Comparison of ENCODE assay signal across 7 cellular contexts in genomic region chr7:26124775-26125174, GRCh38. TPM values are rescaled to one million over a fixed set of nuclear protein-coding genes. Genes with fewer than 3 reads are reported as not detected.
A peak's percentile ranks its signal among the peaks of the same experiment; 100 is the strongest.
DNase-seq lines count a peak whose midpoint lies in the region; ATAC-seq, FAIRE-seq and TF ChIP-seq lines count a peak whose summit lies in the region.
"Not testable (repeated sequence)": the region's sequence is repeated elsewhere in the genome, so short reads cannot be mapped to it uniquely, and the experiment has no call there.

No MANE protein-coding gene starts in this region.

- CTCF ChIA-PET in A549 (lab: Yijun Ruan, JAX) = interaction anchor here (1.5 kb wide), 1 partner anchor 34 kb away, joined by 4 read pairs; no protein-coding TSS in a partner anchor
- CTCF ChIA-PET in GM12878 (lab: Yijun Ruan, JAX); mammary epithelial cell (lab: Charles Lee; ENCODE audit: low non-redundant PET); HepG2 (lab: Yijun Ruan, JAX; ENCODE audit: low intra/inter-chr PET ratio, low total read pairs): not testable (repeated sequence)

- not testable (repeated sequence) for FAIRE-seq in A549 (lab: Jason Lieb, UNC); GM12878 (lab: Jason Lieb, UNC); HepG2 (lab: Jason Lieb, UNC)
- peak; percentile 31 for FAIRE-seq in endometrium (lab: Jason Lieb, UNC)

- H3K27ac Mint-ChIP-seq in H9 = not testable (repeated sequence)

- H4K91ac ChIP-seq in H9 (ENCODE audit: insufficient read length, low read depth, low read length) = not testable (repeated sequence)

- not testable (repeated sequence) for H3K4me1 ChIP-seq in A549; H9 (ENCODE audit: insufficient read depth, low read length); GM12878 (ENCODE audit: control insufficient read depth, insufficient read depth, low read length); mammary epithelial cell (ENCODE audit: insufficient read depth, low read length); foreskin keratinocyte; HepG2 (ENCODE audit: insufficient read depth, low read length)

- H2AK5ac ChIP-seq in H9 (ENCODE audit: insufficient read length, low read length) = not testable (repeated sequence)

- not testable (repeated sequence) for H2BK20ac ChIP-seq in H9 (ENCODE audit: low read depth, low read length, poor library complexity, severe bottlenecking)

- H3K4ac ChIP-seq in H9 (ENCODE audit: low read depth, low read length) = not testable (repeated sequence)

- not testable (repeated sequence) for H2BK5ac ChIP-seq in H9 (ENCODE audit: insufficient read length, low read length)

- H4K20me1 ChIP-seq in H9 (ENCODE audit: control insufficient read depth, insufficient read depth, insufficient read length); GM12878 (ENCODE audit: control insufficient read depth, insufficient read depth); mammary epithelial cell (ENCODE audit: insufficient read depth, low read length); HepG2 (ENCODE audit: insufficient read depth, low read length): not testable (repeated sequence)

- H2BK120ac ChIP-seq in H9 (ENCODE audit: low read depth, low read length, poor library complexity, severe bottlenecking) = not testable (repeated sequence)

- TF ChIP-seq EP300 in A549 (IDR thresholded peaks at IDR 0.05); GM12878 (IDR thresholded peaks at IDR 0.05; ENCODE audit: borderline replicate concordance in 1 of 2, control insufficient read depth in 1 of 2, low read depth in 2 of 2, low read length in 2 of 2); HepG2 (IDR thresholded peaks at IDR 0.05; ENCODE audit: low read depth in 2 of 2, low read length in 2 of 2); HepG2 (CRISPR knock-in tag; IDR thresholded peaks at IDR 0.05; ENCODE audit: borderline replicate concordance): not testable (repeated sequence)

- 38% methylated on average over 4 of the region's 4 CpGs for WGBS in A549 (ENCODE audit: missing lambda C conversion rate)
- no CpG with 5 or more reads among the region's 4 CpGs for WGBS in H9 (ENCODE audit: extremely low coverage, insufficient read length, low lambda C conversion rate)
- 74% methylated on average over 3 of the region's 4 CpGs for WGBS in GM12878 (ENCODE audit: insufficient coverage, insufficient replicate concordance, low lambda C conversion rate, missing lambda C conversion rate)
- WGBS in mammary epithelial cell (ENCODE audit: low coverage, missing lambda C conversion rate) = 52% methylated on average over 4 of the region's 4 CpGs
- 30% methylated on average over 4 of the region's 4 CpGs for WGBS in HepG2 (ENCODE audit: low lambda C conversion rate)

- H3K27me3 Mint-ChIP-seq in H9 (ENCODE audit: low read depth) = not testable (repeated sequence)

- H3K4me3 Mint-ChIP-seq in H9 = not testable (repeated sequence)

- SMC1A ChIA-PET in GM12878 (lab: Charles Lee; ENCODE audit: uncharacterized antibody, unreplicated experiment) = interaction anchor here (0.6 kb wide), 1 partner anchor 134 kb away, joined by 3 read pairs; no protein-coding TSS in a partner anchor

- H3K23ac ChIP-seq in H9 (ENCODE audit: insufficient read length, low read depth, low read length) = not testable (repeated sequence)

- not testable (repeated sequence) for H3K36me3 ChIP-seq in GM12878 (ENCODE audit: control insufficient read depth in 2 of 2, insufficient read depth in 2 of 2, low read length in 1 of 2); mammary epithelial cell (ENCODE audit: insufficient read depth, low read length); HepG2 (replicated peaks in 1 of 2; ENCODE audit: control insufficient read depth in 1 of 2, insufficient read depth in 2 of 2, low read length in 2 of 2)

- not testable (repeated sequence) for H3K56ac ChIP-seq in H9 (ENCODE audit: insufficient read length, low read depth, low read length)

- not testable (repeated sequence) for BruUV-seq in GM12878 (replicated peaks; lab: Mats Ljungman, UMichigan); mammary epithelial cell (replicated peaks; lab: Mats Ljungman, UMichigan); HepG2 (replicated peaks; lab: Mats Ljungman, UMichigan)

- not testable (repeated sequence) for H3K27ac ChIP-seq in A549; H9 (ENCODE audit: insufficient read length, low read depth, low read length); GM12878 (ENCODE audit: control insufficient read depth, insufficient read depth); mammary epithelial cell (ENCODE audit: insufficient read depth, low read depth, low read length); foreskin keratinocyte; HepG2 (ENCODE audit: extremely low read length, insufficient read depth, low read length)

- not testable (repeated sequence) for DNase-seq in A549 (ENCODE audit: low read depth in 1 of 2, low spot score in 1 of 2); GM12878 (ENCODE audit: low read depth, low spot score); HepG2 (ENCODE audit: low spot score)
- DNase-seq in H9 (peak; percentile 2), mammary epithelial cell (peak; percentile 58), foreskin keratinocyte (peak; percentile 21 to 65)

- H4K8ac ChIP-seq in H9 (replicated peaks; ENCODE audit: insufficient read length, low read depth, low read length) = not testable (repeated sequence)

- not testable (repeated sequence) for H3K23me2 ChIP-seq in H9 (ENCODE audit: insufficient read length, low read depth, low read length, poor library complexity, severe bottlenecking)

- POLR2A ChIA-PET in A549 (lab: Yijun Ruan, JAX); GM12878 (lab: Charles Lee); HepG2 (lab: Yijun Ruan, JAX): not testable (repeated sequence)

- H3K14ac ChIP-seq in H9 (ENCODE audit: insufficient read depth, low read length) = not testable (repeated sequence)

- not testable (repeated sequence) for H3K18ac ChIP-seq in H9 (ENCODE audit: insufficient read length, low read depth, low read length)

- TF ChIP-seq CTCF in A549 (IDR thresholded peaks at IDR 0.05); H9 (conservative IDR thresholded peaks at IDR 0.05); GM12878 (IDR thresholded peaks at IDR 0.05 in 2 of 3, conservative IDR thresholded peaks at IDR 0.05 in 1 of 3; ENCODE audit: control insufficient read depth in 2 of 3, extremely low read depth in 1 of 3, insufficient read depth in 1 of 3, low read depth in 3 of 3, low read length in 3 of 3); mammary epithelial cell (conservative IDR thresholded peaks at IDR 0.05 in 1 of 2, IDR thresholded peaks at IDR 0.05 in 1 of 2; ENCODE audit: extremely low read depth in 1 of 2, insufficient read depth in 1 of 2, low read depth in 1 of 2, low read length in 2 of 2); foreskin keratinocyte (conservative IDR thresholded peaks at IDR 0.05); HepG2 (CRISPR knock-in tag; IDR thresholded peaks at IDR 0.05): not testable (repeated sequence)

- H4K5ac ChIP-seq in H9 (ENCODE audit: insufficient read length, low read depth, low read length) = not testable (repeated sequence)

- not testable (repeated sequence) for H2BK15ac ChIP-seq in H9 (ENCODE audit: low read depth, low read length)

- not testable (repeated sequence) for H3K4me3 ChIP-seq in A549; GM12878; mammary epithelial cell (replicated peaks in 1 of 3; ENCODE audit: insufficient read depth in 1 of 3, low read depth in 2 of 3, low read length in 3 of 3); HepG2 (replicated peaks in 1 of 3; ENCODE audit: insufficient read depth in 1 of 3, low read depth in 2 of 3, low read length in 3 of 3)

- H3T11ph ChIP-seq in H9 (ENCODE audit: low read length) = not testable (repeated sequence)

- not testable (repeated sequence) for H3K9me3 Mint-ChIP-seq in H9

- ATAC-seq in A549, GM12878, foreskin keratinocyte, HepG2: not testable (repeated sequence)

- RAD21 ChIA-PET in GM12878 (lab: Charles Lee; ENCODE audit: unreplicated experiment) = not testable (repeated sequence)

- in situ Hi-C loops in GM12878 (cut with MboI); mammary epithelial cell (cut with MboI; ENCODE audit: low sequenced_read_pairs in 2 of 2); HepG2 (cut with HindIII; ENCODE audit: extremely low pct_ligation_motif_present, low pct_unique_long_range_greater_than_20kb): not testable (repeated sequence)

- TF ChIP-seq RAD21 in A549 (conservative IDR thresholded peaks at IDR 0.05 in 1 of 2, IDR thresholded peaks at IDR 0.05 in 1 of 2); GM12878 (IDR thresholded peaks at IDR 0.05; ENCODE audit: insufficient read depth, low read depth, low read length); HepG2 (CRISPR knock-in tag; IDR thresholded peaks at IDR 0.05): not testable (repeated sequence)

- not testable (repeated sequence) for H2AFZ ChIP-seq in H9 (ENCODE audit: low read length); GM12878 (ENCODE audit: control insufficient read depth, low read depth, low read length); mammary epithelial cell (ENCODE audit: low read depth, low read length); HepG2 (ENCODE audit: low read length)

- intact Hi-C loops in GM12878 (cut with micrococcal nuclease; ENCODE audit: unreplicated experiment); mammary epithelial cell (cut with micrococcal nuclease); HepG2 (cut with micrococcal nuclease; ENCODE audit: unreplicated experiment): not testable (repeated sequence)

- H3K79me1 ChIP-seq in H9 (ENCODE audit: insufficient read depth, low read depth, low read length, poor library complexity, severe bottlenecking) = not testable (repeated sequence)

- not testable (repeated sequence) for H2BK12ac ChIP-seq in H9 (ENCODE audit: insufficient read length, low read depth, low read length)

- TF ChIP-seq POLR2A in A549 (IDR thresholded peaks at IDR 0.05; ENCODE audit: low read length); GM12878 (IDR thresholded peaks at IDR 0.05; ENCODE audit: low read depth, low read length); HepG2 (IDR thresholded peaks at IDR 0.05; ENCODE audit: insufficient read depth in 1 of 2, low read depth in 2 of 2, low read length in 2 of 2): not testable (repeated sequence)

- H3K36me3 Mint-ChIP-seq in H9 (ENCODE audit: insufficient read depth in 1 of 3, low read depth in 3 of 3) = not testable (repeated sequence)

- not testable (repeated sequence) for H3K79me2 ChIP-seq in H9 (ENCODE audit: insufficient read depth, low read length); GM12878 (ENCODE audit: control insufficient read depth, insufficient read depth, low read length); mammary epithelial cell (ENCODE audit: insufficient read depth, low read length); HepG2 (ENCODE audit: insufficient read depth, low read length)

- not testable (repeated sequence) for H3K27me3 ChIP-seq in H9 (ENCODE audit: insufficient read depth, low read length); GM12878 (replicated peaks in 1 of 2; ENCODE audit: control insufficient read depth in 2 of 2, insufficient read depth in 2 of 2, low read length in 1 of 2); mammary epithelial cell (ENCODE audit: insufficient read depth, low read length); foreskin keratinocyte; HepG2 (ENCODE audit: control insufficient read depth in 1 of 2, insufficient read depth in 2 of 2, low read length in 2 of 2)

- H3K4me1 Mint-ChIP-seq in H9 = not testable (repeated sequence)

- not testable (repeated sequence) for H3K4me2 ChIP-seq in A549; H9 (ENCODE audit: insufficient read depth, insufficient read length, low read length); GM12878 (ENCODE audit: control insufficient read depth, insufficient read depth); mammary epithelial cell (ENCODE audit: insufficient read depth, low read depth, low read length); HepG2 (ENCODE audit: low read depth, low read length)

- not testable (repeated sequence) for H3K9me3 ChIP-seq in A549; H9 (ENCODE audit: control insufficient read depth, low read depth, low read length); GM12878 (replicated peaks; ENCODE audit: control insufficient read depth, insufficient read depth, low read length); mammary epithelial cell (replicated peaks; ENCODE audit: insufficient read depth, low read length); HepG2 (ENCODE audit: low read length)

- dilution Hi-C loops in mammary epithelial cell (cut with HindIII; ENCODE audit: low sequenced_read_pairs) = not testable (repeated sequence)

- not testable (repeated sequence) for H3K9ac ChIP-seq in H9 (ENCODE audit: extremely low read depth, insufficient read length, low read length); GM12878 (ENCODE audit: control insufficient read depth, insufficient read depth, low read length); mammary epithelial cell (ENCODE audit: insufficient read depth, low read length); HepG2 (ENCODE audit: insufficient read depth, low read depth, low read length)

RNA-seq across cellular contexts. Expression of gene NFE2L3, which starts 27.2 kb away (rescaled TPM):
- polyA plus RNA-seq in A549 (2011; rRNA removed) (9.6 and 11.4 TPM in 2 replicates), A549 (2017; fragmentation: RNase III; extraction: RNeasy Plus Mini Kit Qiagen cat#74134 plus additional on column Dnase treatment) (4.9 to 10.0 TPM (median 6.7 TPM) in 3 replicates), GM12878 (2011; rRNA removed) (34.9 and 45.3 TPM in 2 replicates), GM12878 (2014; fragmentation: Illumina TruSeq; extraction: Trizol) (21.6 and 24.9 TPM in 2 replicates), GM12878 (2014; fragmentation: Nextera tagmentation; extraction: Ambion mirVana) (1 to 10 TPM; 4.9 to 8.9 TPM), GM12878 (2014; rRNA removed) (10.2 and 11.5 TPM in 2 replicates), GM12878 (2016; fragmentation: Nextera tagmentation; extraction: Ambion mirVana) (1 to 10 TPM; 4.4 to 6.8 TPM), mammary epithelial cell (6.8 TPM), foreskin keratinocyte (15.3 and 16.5 TPM in 2 replicates), HepG2 (2011; rRNA removed) (8.9 and 11.4 TPM in 2 replicates)
- 3.8 and 4.8 TPM in 2 replicates for polyA plus RNA-seq in A549 (2012; cell fraction: cytosol; rRNA removed)
- polyA plus RNA-seq in A549 (2012; cell fraction: nucleus; rRNA removed) = 6.3 and 8.0 TPM in 2 replicates
- 3.1 and 3.4 TPM in 2 replicates for polyA minus RNA-seq in A549 (2011; rRNA and poly(A)+ RNA removed)
- total RNA-seq in H9 (2021) (46.1 and 46.9 TPM in 2 replicates), GM12878 (2014; rRNA removed) (17.2 and 17.4 TPM in 2 replicates), GM12878 (2014; rRNA removed; fragmentation: Illumina TruSeq; extraction: Trizol) (21.0 and 21.2 TPM in 2 replicates), GM12878 (2021) (14.5 and 15.7 TPM in 2 replicates), mammary epithelial cell (1 to 10 TPM; 5.4 to 8.3 TPM), foreskin keratinocyte (22.1 and 28.6 TPM in 2 replicates), HepG2 (2016; rRNA removed; fragmentation: Illumina TruSeq; extraction: Trizol) (8.8 and 19.4 TPM in 2 replicates)
- 31.0 and 35.3 TPM in 2 replicates for total RNA-seq in GM12878 (2013; cell fraction: nucleolus; rRNA removed)
- polyA plus RNA-seq in GM12878 (2011; ENCODE audit: low read depth) = 4.8 TPM
- 11.7 and 17.7 TPM in 2 replicates for polyA plus RNA-seq in GM12878 (2011; cell fraction: cytosol; rRNA removed)
- 14.0 and 14.4 TPM in 2 replicates for polyA plus RNA-seq in GM12878 (2011; cell fraction: nucleus; rRNA removed)
- 6.8 and 11.8 TPM in 2 replicates for polyA plus RNA-seq in GM12878 (2012)
- 20.6 and 35.0 TPM in 2 replicates for polyA minus RNA-seq in GM12878 (2011; rRNA and poly(A)+ RNA removed)
- polyA minus RNA-seq in GM12878 (2011; cell fraction: cytosol; rRNA and poly(A)+ RNA removed) = 11.5 and 11.9 TPM in 2 replicates
- 11.0 and 12.6 TPM in 2 replicates for polyA minus RNA-seq in GM12878 (2011; cell fraction: nucleus; rRNA and poly(A)+ RNA removed)
- polyA minus RNA-seq in mammary epithelial cell = 9.5 TPM
- 0.53 and 1.2 TPM in 2 replicates for total RNA-seq in HepG2 (2016; cell fraction: cytosol; rRNA removed; fragmentation: Illumina TruSeq; extraction: Trizol; ENCODE audit: low read depth)
- total RNA-seq in HepG2 (2016; cell fraction: insoluble cytoplasmic fraction; rRNA removed; fragmentation: Illumina TruSeq; extraction: Trizol) = 9.2 and 13.8 TPM in 2 replicates
- 2.0 and 3.5 TPM in 2 replicates for total RNA-seq in HepG2 (2016; cell fraction: membrane; rRNA removed; fragmentation: Illumina TruSeq; extraction: Trizol)
- total RNA-seq in HepG2 (2016; cell fraction: nucleus; rRNA removed; fragmentation: Illumina TruSeq; extraction: Trizol) = 13.7 and 26.6 TPM in 2 replicates
- 4.1 and 7.8 TPM in 2 replicates for polyA plus RNA-seq in HepG2 (2011; cell fraction: cytosol; rRNA removed)
- polyA plus RNA-seq in HepG2 (2011; cell fraction: nucleus; rRNA removed) = 1.6 and 2.1 TPM in 2 replicates
- polyA plus RNA-seq in HepG2 (2012) = 10.7 and 12.2 TPM in 2 replicates
- polyA plus RNA-seq in HepG2 (2016; cell fraction: cytosol; fragmentation: Illumina TruSeq; extraction: Trizol; ENCODE audit: low read depth) = 0.64 and 0.67 TPM in 2 replicates
- polyA plus RNA-seq in HepG2 (2016; cell fraction: insoluble cytoplasmic fraction; fragmentation: Illumina TruSeq; extraction: Trizol; ENCODE audit: low read depth) = 8.0 and 8.2 TPM in 2 replicates
- polyA plus RNA-seq in HepG2 (2016; cell fraction: membrane; fragmentation: Illumina TruSeq; extraction: Trizol; ENCODE audit: low read depth) = 1.1 and 1.3 TPM in 2 replicates
- 19.6 and 24.6 TPM in 2 replicates for polyA plus RNA-seq in HepG2 (2016; cell fraction: nucleus; fragmentation: Illumina TruSeq; extraction: Trizol; ENCODE audit: insufficient read depth, low read depth)
- 0.07 and 5.9 TPM in 2 replicates for polyA minus RNA-seq in HepG2 (2011; rRNA and poly(A)+ RNA removed; ENCODE audit: low replicate concordance)
- 7.8 and 8.8 TPM in 2 replicates for polyA minus RNA-seq in HepG2 (2011; cell fraction: cytosol; rRNA and poly(A)+ RNA removed)
- 3.7 and 7.1 TPM in 2 replicates for polyA minus RNA-seq in HepG2 (2011; cell fraction: nucleus; rRNA and poly(A)+ RNA removed)
